ENCODE assay signal across 8 cellular contexts in the genomic region with DNA sequence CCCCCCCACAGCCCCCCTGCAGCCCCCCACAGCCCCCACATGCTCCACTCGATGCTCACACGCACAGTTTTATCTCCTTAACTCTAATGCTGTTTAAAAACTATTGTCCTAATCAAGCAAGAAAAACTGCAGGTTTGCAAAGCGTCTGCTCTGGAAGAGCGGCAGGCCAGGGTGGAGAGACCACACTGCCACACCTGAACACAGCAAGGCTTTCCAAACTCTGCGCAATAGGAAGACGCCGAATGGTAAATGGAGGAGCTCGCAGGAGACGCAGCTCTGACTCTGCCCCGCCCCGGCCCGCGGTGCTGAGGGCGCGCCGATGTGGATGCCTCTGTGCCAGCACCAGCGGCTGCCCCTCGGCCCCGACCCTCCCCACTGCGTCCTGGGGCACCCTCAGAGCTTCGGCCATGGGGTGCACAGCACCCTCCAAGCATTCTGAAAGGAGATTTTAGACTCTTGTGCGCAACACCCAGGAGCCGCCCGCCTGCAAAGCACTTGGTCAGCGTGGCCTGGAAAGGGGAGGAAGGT. TPM values are rescaled to one million over a fixed set of nuclear protein-coding genes. Genes with fewer than 3 reads are reported as not detected.
DNase-seq lines count a peak whose midpoint lies in the region; ATAC-seq, FAIRE-seq and TF ChIP-seq lines count a peak whose summit lies in the region.

No MANE protein-coding gene starts in this region.

- no peak overlapping the region for H3K27ac ChIP-seq in keratinocyte (ENCODE audit: control insufficient read depth, insufficient read depth, low read length)
- peak overlapping the region in 2 of 4 donors; percentile 10 to 36 for H3K27ac ChIP-seq in upper lobe of left lung
- H3K27ac ChIP-seq in caudate nucleus (ENCODE audit: low read depth, low read length): no peak overlapping the region

- dilution Hi-C loops in keratinocyte (cut with MboI; ENCODE audit: extremely low pct_ligation_motif_present, low sequenced_read_pairs): no loop called here

- DNase-seq in activated T-cell treated with anti-CD3 and anti-CD28 coated beads, Interleukin-2, amount 50 U/mL, for 24 hours: peak; percentile 32
- DNase-seq in activated T-cell treated with anti-CD3 and anti-CD28 coated beads for 4 hours (no peak), keratinocyte (ENCODE audit: low read depth, low spot score) (no peak), upper lobe of left lung (peak; percentile 19 to 87), caudate nucleus (lab: John Stamatoyannopoulos, UW) (no peak), nucleus accumbens (lab: John Stamatoyannopoulos, UW) (no peak)
- DNase-seq in activated naive CD4-positive, alpha-beta T cell treated with anti-CD3 and anti-CD28 coated beads, Interleukin-2, amount 50 U/mL, for 16 hours: peak; percentile 12

- H3K36me3 ChIP-seq in keratinocyte (ENCODE audit: control insufficient read depth in 2 of 2, extremely low read depth in 1 of 2, insufficient read depth in 2 of 2, low read length in 2 of 2) (no peaks in the 10 kb centered on the region), upper lobe of left lung (no peaks in the 10 kb centered on the region)

- TF ChIP-seq CTCF in keratinocyte (optimal IDR thresholded peaks at IDR 0.05 in 1 of 3, IDR thresholded peaks at IDR 0.05 in 1 of 3, conservative IDR thresholded peaks at IDR 0.05 in 1 of 3; ENCODE audit: extremely low read depth in 1 of 3, insufficient read depth in 2 of 3, low read length in 3 of 3) (no peak), upper lobe of left lung (IDR thresholded peaks at IDR 0.05) (no peak)

- TF ChIP-seq EP300 in upper lobe of left lung (IDR thresholded peaks at IDR 0.05): no peak

- H3K27ac Mint-ChIP-seq in activated T-cell treated with anti-CD3 and anti-CD28 coated beads, Interleukin-2, amount 50 U/mL, for 24 hours: peak overlapping the region; percentile 88

- no peak overlapping the region for H3K4me3 Mint-ChIP-seq in activated T-cell treated with anti-CD3 and anti-CD28 coated beads, Interleukin-2, amount 50 U/mL, for 24 hours

- H2AFZ ChIP-seq in keratinocyte (ENCODE audit: control insufficient read depth, low read length): no peak overlapping the region

- no peaks in the 10 kb centered on the region for H3K9me1 ChIP-seq in keratinocyte (ENCODE audit: control insufficient read depth, extremely low read depth, insufficient read depth, low read length)

- no peak for TF ChIP-seq POLR2A in upper lobe of left lung (IDR thresholded peaks at IDR 0.05)

- ATAC-seq in upper lobe of left lung (ENCODE audit: low FRiP score in 2 of 2) (no peak), GM21526 (IDR thresholded peaks at IDR 0.05; ENCODE audit: low FRiP score, unreplicated experiment) (no peak)

- H3K9me3 Mint-ChIP-seq in activated T-cell treated with anti-CD3 and anti-CD28 coated beads, Interleukin-2, amount 50 U/mL, for 24 hours: no peaks in the 10 kb centered on the region

- peaks cover 69% of the 10 kb centered on the region for H3K4me1 Mint-ChIP-seq in activated T-cell treated with anti-CD3 and anti-CD28 coated beads, Interleukin-2, amount 50 U/mL, for 24 hours (ENCODE audit: low read depth)

- no peaks in the 10 kb centered on the region for H3K27me3 Mint-ChIP-seq in activated T-cell treated with anti-CD3 and anti-CD28 coated beads, Interleukin-2, amount 50 U/mL, for 24 hours

- H3K36me3 Mint-ChIP-seq in activated T-cell treated with anti-CD3 and anti-CD28 coated beads, Interleukin-2, amount 50 U/mL, for 24 hours (ENCODE audit: low read depth): peaks cover 42% of the 10 kb centered on the region

- H3K4me1 ChIP-seq in keratinocyte (ENCODE audit: control insufficient read depth, extremely low read depth, insufficient read depth, low read length): peaks cover 4% of the 10 kb centered on the region
- peaks cover 0 to 41% (median 12%) of the 10 kb centered on the region in 4 donors for H3K4me1 ChIP-seq in upper lobe of left lung

- H4K20me1 ChIP-seq in keratinocyte (ENCODE audit: control insufficient read depth, extremely low read depth, insufficient read depth, low read length): peaks cover 9% of the 10 kb centered on the region

- H3K9me3 ChIP-seq in keratinocyte (ENCODE audit: control insufficient read depth, low read depth, low read length) (no peaks in the 10 kb centered on the region), upper lobe of left lung (no peaks in the 10 kb centered on the region)

- H3K4me2 ChIP-seq in keratinocyte (ENCODE audit: control insufficient read depth, extremely low read depth, insufficient read depth, low read depth, low read length): no peak overlapping the region

- H3K4me3 ChIP-seq in keratinocyte (ENCODE audit: control insufficient read depth in 2 of 3, extremely low read depth in 1 of 3, insufficient read depth in 2 of 3, low read depth in 1 of 3, low read length in 3 of 3): no peak overlapping the region
- no peak overlapping the region for H3K4me3 ChIP-seq in upper lobe of left lung

- WGBS in upper lobe of left lung, 2 donors: 74 to 91% methylated on average over 8 to 25 of the region's 25 CpGs

- peaks cover 7% of the 10 kb centered on the region for H3K27me3 ChIP-seq in keratinocyte (ENCODE audit: control insufficient read depth, extremely low read depth, insufficient read depth, low read length)
- H3K27me3 ChIP-seq in upper lobe of left lung: no peaks in the 10 kb centered on the region

- FAIRE-seq in keratinocyte (lab: Jason Lieb, UNC): peak; percentile 76

- no peak overlapping the region for H3K9ac ChIP-seq in keratinocyte (ENCODE audit: control insufficient read depth, extremely low read depth, insufficient read depth, low read length)

- H3K79me2 ChIP-seq in keratinocyte (ENCODE audit: control insufficient read depth, insufficient read depth, low read length): peaks cover 8% of the 10 kb centered on the region

RNA-seq across cellular contexts. Expression of a gene that starts 32.4 kb away (rescaled TPM):
- 3.5 to 6.9 TPM (median 4.1 TPM) in 3 replicates for polyA plus RNA-seq in keratinocyte
- polyA plus RNA-seq in keratinocyte (2011; ENCODE audit: low read depth): 1.1 TPM
- polyA plus RNA-seq in keratinocyte (2011; cell fraction: cytosol; rRNA removed): 3.1 and 4.8 TPM in 2 replicates
- 5.9 and 7.0 TPM in 2 replicates for polyA plus RNA-seq in keratinocyte (2011; cell fraction: nucleus; rRNA removed)
- 2.0 and 6.9 TPM in 2 replicates for polyA plus RNA-seq in keratinocyte (2012; ENCODE audit: low replicate concordance)
- polyA minus RNA-seq in keratinocyte: 3.6 to 5.4 TPM (median 4.5 TPM) in 3 replicates
- 5.2 TPM for polyA minus RNA-seq in keratinocyte (2011; cell fraction: cytosol; rRNA and poly(A)+ RNA removed)
- polyA minus RNA-seq in keratinocyte (2011; cell fraction: nucleus; rRNA and poly(A)+ RNA removed): 5.0 and 6.9 TPM in 2 replicates
- total RNA-seq in upper lobe of left lung: 10 to 100 TPM; 11.4 to 52.4 (median 18.4) TPM

Comparison
In these comparisons a context has a peak if more than half of its experiments do, and no peak if none do; other contexts are left out.
1. DNase-seq: peak in activated T-cell treated with anti-CD3 and anti-CD28 coated beads, Interleukin-2, amount 50 U/mL, for 24 hours (single experiment), activated naive CD4-positive, alpha-beta T cell treated with anti-CD3 and anti-CD28 coated beads, Interleukin-2, amount 50 U/mL, for 16 hours (single experiment) and upper lobe of left lung (2 of 2); none in activated T-cell treated with anti-CD3 and anti-CD28 coated beads for 4 hours (single experiment), keratinocyte (single experiment), caudate nucleus (0 of 61) and nucleus accumbens (0 of 56).